In genomic region chr22:26554956-26555355, GRCh38 we compare ENCODE assay signal across 20 cellular contexts. TPM values are rescaled to one million over a fixed set of nuclear protein-coding genes. Genes with fewer than 3 reads are reported as not detected.
DNase-seq lines count a peak whose midpoint lies in the region; ATAC-seq, FAIRE-seq and TF ChIP-seq lines count a peak whose summit lies in the region.
"Had no signal": no experiment of that assay in that cellular context is flagged by ENCODE, and none has a peak within 500 bp of the region (broad histone marks: within the 10 kb centered on the region; RNA-seq: fewer than 3 reads in every experiment).

No MANE protein-coding gene starts in this region.

- H2BK20ac ChIP-seq in H1 (ENCODE audit: low read length) = peak overlapping the region; percentile 63; the same call in 1 of the 2 replicates

- H3K9me3 Mint-ChIP-seq in natural killer cell treated with Interleukin-12 subunit alpha and Interleukin-12 subunit beta and Interleukin-15 and Interleukin-18, amount 100 ng/mL, for 72 hours = no peaks in the 10 kb centered on the region
- H3K9me3 Mint-ChIP-seq: activated CD4-positive, alpha-beta T cell treated with anti-CD3 and anti-CD28 coated beads, Interleukin-2, amount 10 ng/mL, durations not matched to agents 7 days and 5 days; dendritic cell treated with granulocyte-macrophage colony-stimulating factor and Interleukin-4, amounts not matched to agents 40 ng/mL and 50 ng/mL, for 4 days; T-helper 1 cell treated with Interleukin-12 subunit alpha and Interleukin-12 subunit beta and Interleukin-4 antibody, amounts not matched to agents 30 μg/mL and 1 μg/mL, for 36 hours had no signal

- in situ Hi-C loops in HAP-1 (cut with MboI; ENCODE audit: low sequenced_read_pairs) = no loop called here

- FAIRE-seq in H1 (lab: Jason Lieb, UNC) = peak; percentile 66
- FAIRE-seq: GM12892 had no signal

- TF ChIP-seq EP300 in H1 (IDR thresholded peaks at IDR 0.05; ENCODE audit: borderline replicate concordance in 1 of 2, low read depth in 2 of 2, low read length in 2 of 2) (no peak), sigmoid colon (IDR thresholded peaks at IDR 0.05) (no peak)

- H4K91ac ChIP-seq in H1 (replicated peaks; ENCODE audit: insufficient read length, low read length) = peak overlapping the region; percentile 67

- peak overlapping the region; percentile 4; the same call in 1 of the 2 replicates for H2BK15ac ChIP-seq in H1 (ENCODE audit: low read length)

- DNase-seq in HAP-1 (ENCODE audit: low spot score in 2 of 2) (peak; percentile 67 to 69), NAMALWA (ENCODE audit: low spot score) (peak; percentile 69), H1 (ENCODE audit: low read depth in 1 of 2, low spot score in 2 of 2) (peak in 1 of 2 experiments; percentile 46), sigmoid colon (no peak)
- DNase-seq in natural killer cell treated with Interleukin-12 subunit alpha and Interleukin-12 subunit beta and Interleukin-15 and Interleukin-18, amount 100 ng/mL, for 72 hours (ENCODE audit: low spot score) = peak; percentile 25
- DNase-seq: activated CD4-positive, alpha-beta T cell treated with anti-CD3 and anti-CD28 coated beads, Interleukin-2, amount 10 ng/mL, durations not matched to agents 7 days and 5 days; DMS79; MG63; NCI-H1694 treated with DMSO at 0.1 percent for 48 hours; SJCRH30; stimulated activated CD4-positive, alpha-beta T cell treated with anti-CD3 and anti-CD28 coated beads, Interleukin-12 subunit alpha, Interleukin-12 subunit beta, amount 100 ng/mL, for 4 hours; upper lobe of left lung had no signal

- no peaks in the 10 kb centered on the region for H3K23me2 ChIP-seq in H1 (ENCODE audit: low read depth, low read length)

- ATAC-seq in natural killer cell treated with Interleukin-12 subunit alpha and Interleukin-12 subunit beta and Interleukin-15 and Interleukin-18, amount 100 ng/mL, for 72 hours = no peak
- no peak for ATAC-seq in HG03280 (IDR thresholded peaks at IDR 0.05; ENCODE audit: unreplicated experiment)
- ATAC-seq in HG03457 (IDR thresholded peaks at IDR 0.05; ENCODE audit: unreplicated experiment) = no peak

- H3K18ac ChIP-seq in H1 (ENCODE audit: extremely low read depth, low read length) = peak overlapping the region; percentile 61; the same call in 1 of the 2 replicates

- no peak overlapping the region for H2BK120ac ChIP-seq in H1 (replicated peaks; ENCODE audit: low read depth, low read length)

- H3K4me3 ChIP-seq in HAP-1 (no peak overlapping the region), H1 (ENCODE audit: extremely low read depth in 1 of 4, insufficient read depth in 2 of 4, low read depth in 3 of 4, low read length in 4 of 4) (peak overlapping the region in 1 of 4 experiments; percentile 21; a peak in 1 of 8 replicates), sigmoid colon (no peak overlapping the region)
- H3K4me3 ChIP-seq: adrenal gland, cardiac muscle cell, hepatocyte, MG63, SJCRH30, upper lobe of left lung had no signal

- peak overlapping the region; percentile 28; the same call in 1 of the 2 replicates for H2BK12ac ChIP-seq in H1 (ENCODE audit: low read depth, low read length)

- H3K4me1 ChIP-seq in HAP-1 = peaks cover 11% of the 10 kb centered on the region
- H3K4me1 ChIP-seq in H1 (replicated peaks in 1 of 4; ENCODE audit: control insufficient read depth in 3 of 4, insufficient read depth in 4 of 4, low read length in 3 of 4) = peaks cover 20 to 41% (median 29%) of the 10 kb centered on the region in 4 experiments
- H3K4me1 ChIP-seq in sigmoid colon = no peaks in the 10 kb centered on the region

- H4K5ac ChIP-seq in H1 (ENCODE audit: insufficient read length, low read depth, low read length) = peak overlapping the region; percentile 14

- TF ChIP-seq POLR2A in H1 (IDR thresholded peaks at IDR 0.05; ENCODE audit: control extremely low read depth in 1 of 2, low read depth in 2 of 2, low read length in 2 of 2) (no peak; a peak in 1 of 3 replicates), sigmoid colon (IDR thresholded peaks at IDR 0.05) (no peak)

- no peak overlapping the region for H3K9ac ChIP-seq in H1 (replicated peaks in 1 of 4; ENCODE audit: extremely low read depth in 1 of 4, low read depth in 3 of 4, low read length in 3 of 4)

- peaks cover 16% of the 10 kb centered on the region for H3K79me1 ChIP-seq in H1 (ENCODE audit: low read depth, low read length)

- peaks cover 5 to 6% of the 10 kb centered on the region in 2 experiments for H4K20me1 ChIP-seq in H1 (replicated peaks in 1 of 2; ENCODE audit: control insufficient read depth in 1 of 2, insufficient read depth in 2 of 2, low read length in 2 of 2)

- CTCF ChIA-PET in H1 (lab: Charles Lee; ENCODE audit: partially characterized antibody) = interaction anchor here (0.9 to 1.7 kb wide), 8 partner anchors 9 to 111 kb away, joined by 3 to 8 read pairs (median 4); no protein-coding TSS in a partner anchor

- POLR2A ChIA-PET in H1 (lab: Charles Lee; ENCODE audit: partially characterized antibody) = interaction anchor here (0.6 to 2.5 kb wide), 14 partner anchors 10 to 196 kb away, joined by 3 to 17 read pairs (median 3); partner anchors contain the start of genes CRYBB1, TFIP11 and TPST2

- H3K27me3 ChIP-seq in HAP-1 (ENCODE audit: low read depth) (no peaks in the 10 kb centered on the region), H1 (replicated peaks in 1 of 4; ENCODE audit: control insufficient read depth in 3 of 4, extremely low read depth in 1 of 4, insufficient read depth in 3 of 4, low read length in 3 of 4) (no peaks in the 10 kb centered on the region), sigmoid colon (no peaks in the 10 kb centered on the region)
- H3K27me3 ChIP-seq: adrenal gland, cardiac muscle cell, hepatocyte, MG63, SJCRH30, upper lobe of left lung had no signal

- H4K8ac ChIP-seq in H1 (ENCODE audit: extremely low read depth, insufficient read depth, low read length) = no peak overlapping the region

- no peak for TF ChIP-seq CTCF in H1 (IDR thresholded peaks at IDR 0.05; ENCODE audit: control extremely low read depth in 1 of 3, insufficient read depth in 1 of 3, low read depth in 1 of 3, low read length in 3 of 3)
- TF ChIP-seq CTCF in sigmoid colon (IDR thresholded peaks at IDR 0.05) = no peak

- H3K9me3 ChIP-seq in HAP-1 (no peaks in the 10 kb centered on the region), H1 (ENCODE audit: insufficient read depth in 2 of 2, low read depth in 1 of 2, low read length in 1 of 2) (no peaks in the 10 kb centered on the region), sigmoid colon (no peaks in the 10 kb centered on the region)
- H3K9me3 ChIP-seq: adrenal gland, MG63, SJCRH30, upper lobe of left lung had no signal

- H3K36me3 ChIP-seq in HAP-1 (replicated peaks) (no peaks in the 10 kb centered on the region), H1 (ENCODE audit: control insufficient read depth in 2 of 4, insufficient read depth in 4 of 4, low read length in 3 of 4) (no peaks in the 10 kb centered on the region), sigmoid colon (no peaks in the 10 kb centered on the region)
- H3K36me3 ChIP-seq: adrenal gland, cardiac muscle cell, MG63, SJCRH30 had no signal

- intact Hi-C loops in sigmoid colon (cut with DNase I) = no loop called here

- peaks cover 9 to 78% of the 10 kb centered on the region in 2 experiments for H3K79me2 ChIP-seq in H1 (ENCODE audit: control insufficient read depth in 1 of 2, insufficient read depth in 2 of 2, low read length in 2 of 2)

- H3K56ac ChIP-seq in H1 (replicated peaks; ENCODE audit: insufficient read length, low read depth, low read length) = no peak overlapping the region

- H3K4me1 Mint-ChIP-seq in natural killer cell treated with Interleukin-12 subunit alpha and Interleukin-12 subunit beta and Interleukin-15 and Interleukin-18, amount 100 ng/mL, for 72 hours (ENCODE audit: low read depth in 2 of 2) = peaks cover 52 to 54% of the 10 kb centered on the region in 2 donors

- H2BK5ac ChIP-seq in H1 (ENCODE audit: low read depth, low read length) = 0 out of 2 replicates have a peak overlapping the region, but pooled peaks have one; percentile 50

- 26% methylated on average over 6 of the region's 6 CpGs; no CpG with 5 or more reads in 1 of the 2 experiments for WGBS in H1 (ENCODE audit: extremely low coverage in 1 of 2, insufficient coverage in 1 of 2, insufficient read length in 1 of 2, insufficient replicate concordance in 2 of 2, low coverage in 1 of 2, low lambda C conversion rate in 2 of 2, missing lambda C conversion rate in 1 of 2), 2 experiments
- 86 to 89% methylated on average over 6 of the region's 6 CpGs for WGBS in sigmoid colon, 2 donors

- no peaks in the 10 kb centered on the region for H3K36me3 Mint-ChIP-seq in natural killer cell treated with Interleukin-12 subunit alpha and Interleukin-12 subunit beta and Interleukin-15 and Interleukin-18, amount 100 ng/mL, for 72 hours

- no peak for TF ChIP-seq RAD21 in H1 (IDR thresholded peaks at IDR 0.05 in 1 of 2, conservative IDR thresholded peaks at IDR 0.05 in 1 of 2; ENCODE audit: low read depth in 2 of 2, low read length in 2 of 2)

- H3K27ac Mint-ChIP-seq in natural killer cell treated with Interleukin-12 subunit alpha and Interleukin-12 subunit beta and Interleukin-15 and Interleukin-18, amount 100 ng/mL, for 72 hours = peak overlapping the region in 1 of 2 donors; percentile 43
- H3K27ac Mint-ChIP-seq: activated CD4-positive, alpha-beta T cell treated with anti-CD3 and anti-CD28 coated beads, Interleukin-2, amount 10 ng/mL, durations not matched to agents 7 days and 5 days; T-helper 1 cell treated with Interleukin-12 subunit alpha and Interleukin-12 subunit beta and Interleukin-4 antibody, amounts not matched to agents 30 μg/mL and 1 μg/mL, for 36 hours had no signal

- no peak overlapping the region for H3K23ac ChIP-seq in H1 (ENCODE audit: insufficient read length)

- H2AFZ ChIP-seq in H1 (ENCODE audit: low read length) = no peak overlapping the region
- H2AFZ ChIP-seq: hepatocyte had no signal

- no peaks in the 10 kb centered on the region for H3K27me3 Mint-ChIP-seq in natural killer cell treated with Interleukin-12 subunit alpha and Interleukin-12 subunit beta and Interleukin-15 and Interleukin-18, amount 100 ng/mL, for 72 hours
- H3K27me3 Mint-ChIP-seq: activated CD4-positive, alpha-beta T cell treated with anti-CD3 and anti-CD28 coated beads, Interleukin-2, amount 10 ng/mL, durations not matched to agents 7 days and 5 days; dendritic cell treated with granulocyte-macrophage colony-stimulating factor and Interleukin-4, amounts not matched to agents 40 ng/mL and 50 ng/mL, for 4 days had no signal

- peak overlapping the region; percentile 40 to 59 for H3K4me2 ChIP-seq in H1 (ENCODE audit: insufficient read depth in 1 of 2, low read depth in 2 of 2, low read length in 2 of 2)
- H3K4me2 ChIP-seq: hepatocyte had no signal

- H3K4ac ChIP-seq in H1 (replicated peaks; ENCODE audit: insufficient read length, low read depth, low read length) = peak overlapping the region; percentile 29

- 0 out of 2 replicates have a peak overlapping the region, but pooled peaks have one; percentile 29 for H2AK5ac ChIP-seq in H1 (ENCODE audit: low read depth, low read length)

- peak overlapping the region; percentile 53; the same call in 1 of the 2 replicates for H3K27ac ChIP-seq in H1 (ENCODE audit: low read depth, low read length)
- no peak overlapping the region for H3K27ac ChIP-seq in sigmoid colon
- H3K27ac ChIP-seq: cardiac muscle cell, hepatocyte, SJCRH30 had no signal

- no peak overlapping the region for H3K4me3 Mint-ChIP-seq in natural killer cell treated with Interleukin-12 subunit alpha and Interleukin-12 subunit beta and Interleukin-15 and Interleukin-18, amount 100 ng/mL, for 72 hours
- H3K4me3 Mint-ChIP-seq: activated CD4-positive, alpha-beta T cell treated with anti-CD3 and anti-CD28 coated beads, Interleukin-2, amount 10 ng/mL, durations not matched to agents 7 days and 5 days; dendritic cell treated with granulocyte-macrophage colony-stimulating factor and Interleukin-4, amounts not matched to agents 40 ng/mL and 50 ng/mL, for 4 days; T-helper 1 cell treated with Interleukin-12 subunit alpha and Interleukin-12 subunit beta and Interleukin-4 antibody, amounts not matched to agents 30 μg/mL and 1 μg/mL, for 36 hours had no signal

- H3K14ac ChIP-seq in H1 (ENCODE audit: insufficient read length) = no peak overlapping the region

RNA-seq across cellular contexts. Expression of gene TPST2, which starts 35.0 kb away (rescaled TPM):
- 58.8 and 62.1 TPM in 2 replicates for total RNA-seq in H1 (2021; fragmentation: NEBNext Ultra II Directional; extraction: Animal tissue kit (Norgen Biotek cat#: 25700))
- polyA plus RNA-seq in H1 (2011; rRNA removed) = 143 and 162 TPM in 2 replicates
- polyA plus RNA-seq in H1 (2011; cell fraction: cytosol; rRNA removed) = 134 TPM
- 139 TPM for polyA plus RNA-seq in H1 (2011; cell fraction: nucleus; rRNA removed)
- polyA plus RNA-seq in H1 (2012, experiment 1 of 2) = 52.5 to 56.1 TPM (median 54.1 TPM) in 4 replicates
- 69.0 TPM for polyA plus RNA-seq in H1 (2012, experiment 2 of 2)
- 93.0 TPM for polyA plus RNA-seq in H1 (2013, experiment 1 of 2)
- polyA plus RNA-seq in H1 (2013, experiment 2 of 2) = 95.7 TPM
- polyA minus RNA-seq in H1 (2011; rRNA and poly(A)+ RNA removed) = 80.0 and 85.9 TPM in 2 replicates
- 59.8 TPM for polyA minus RNA-seq in H1 (2011; cell fraction: cytosol; rRNA and poly(A)+ RNA removed)
- polyA minus RNA-seq in H1 (2011; cell fraction: nucleus; rRNA and poly(A)+ RNA removed) = 63.8 TPM
- total RNA-seq in natural killer cell treated with Interleukin-12 subunit alpha and Interleukin-12 subunit beta and Interleukin-15 and Interleukin-18, amount 100 ng/mL, for 72 hours = 10 to 100 TPM; 43.1 to 43.6 TPM
- total RNA-seq in sigmoid colon = 10 to 100 TPM; 15.9 to 24.3 (median 17.2) TPM
- 10 to 100 TPM in 1 of 3 donors, 1 to 10 TPM in 2; 5.1 to 13.8 (median 5.4) TPM for polyA plus RNA-seq in sigmoid colon

RNA-seq across cellular contexts. Expression of gene TFIP11, which starts 42.7 kb away (rescaled TPM):
- 23.9 and 28.3 TPM in 2 replicates for total RNA-seq in H1 (2021; fragmentation: NEBNext Ultra II Directional; extraction: Animal tissue kit (Norgen Biotek cat#: 25700))
- polyA plus RNA-seq in H1 (2011; rRNA removed) (18.1 and 18.4 TPM in 2 replicates), sigmoid colon (10 to 100 TPM in 2 of 3 donors, 1 to 10 TPM in 1; 8.4 to 18.2 (median 10.2) TPM)
- polyA plus RNA-seq in H1 (2011; cell fraction: cytosol; rRNA removed) = 23.4 TPM
- 26.2 TPM for polyA plus RNA-seq in H1 (2011; cell fraction: nucleus; rRNA removed)
- polyA plus RNA-seq in H1 (2012, experiment 1 of 2) = 24.2 to 28.8 TPM (median 27.7 TPM) in 4 replicates
- 10.5 TPM for polyA plus RNA-seq in H1 (2012, experiment 2 of 2)
- polyA plus RNA-seq in H1 (2013, experiment 1 of 2) = 11.5 TPM
- polyA plus RNA-seq in H1 (2013, experiment 2 of 2) = 9.4 TPM
- 37.2 and 40.4 TPM in 2 replicates for polyA minus RNA-seq in H1 (2011; rRNA and poly(A)+ RNA removed)
- polyA minus RNA-seq in H1 (2011; cell fraction: cytosol; rRNA and poly(A)+ RNA removed) = 18.1 TPM
- polyA minus RNA-seq in H1 (2011; cell fraction: nucleus; rRNA and poly(A)+ RNA removed) = 27.6 TPM
- total RNA-seq in natural killer cell treated with Interleukin-12 subunit alpha and Interleukin-12 subunit beta and Interleukin-15 and Interleukin-18, amount 100 ng/mL, for 72 hours = 10 to 100 TPM; 56.5 to 57.7 TPM
- 10 to 100 TPM; 14.0 to 19.1 (median 15.8) TPM for total RNA-seq in sigmoid colon
